ENCODE assay signal across 8 cellular contexts in genomic region chr7:13920053-13920697, GRCh38.
DNase-seq lines count a peak whose midpoint lies in the region; ATAC-seq and TF ChIP-seq lines count a peak whose summit lies in the region.

No MANE protein-coding gene starts in this region.

- H3K36me3 Mint-ChIP-seq in Calu3 (ENCODE audit: insufficient read depth, unreplicated experiment) (peaks cover 9% of the 10 kb centered on the region), WTC11 (peaks cover 34% of the 10 kb centered on the region)
- no peaks in the 10 kb centered on the region for H3K36me3 Mint-ChIP-seq in activated T-cell treated with anti-CD3 and anti-CD28 coated beads, Interleukin-2, amount 50 U/mL, for 4 hours (ENCODE audit: insufficient read depth)
- H3K36me3 Mint-ChIP-seq in activated CD8-positive, alpha-beta memory T cell treated with anti-CD3 and anti-CD28 coated beads, Interleukin-2, amount 10 ng/mL, durations not matched to agents 7 days and 5 days = peaks cover 1% of the 10 kb centered on the region
- no peaks in the 10 kb centered on the region for H3K36me3 Mint-ChIP-seq in activated naive CD8-positive, alpha-beta T cell treated with anti-CD3 and anti-CD28 coated beads, Interleukin-2, amount 50 U/mL, for 24 hours (ENCODE audit: low read depth)

- BruUV-seq in Calu3 (replicated peaks; lab: Mats Ljungman, UMichigan) = no TSS peak

- H3K4me3 Mint-ChIP-seq in Calu3 (ENCODE audit: low read depth, unreplicated experiment) (peak overlapping the region; percentile 47), WTC11 (no peak overlapping the region)
- H3K4me3 Mint-ChIP-seq in activated T-cell treated with anti-CD3 and anti-CD28 coated beads, Interleukin-2, amount 50 U/mL, for 4 hours = no peak overlapping the region
- H3K4me3 Mint-ChIP-seq in activated CD8-positive, alpha-beta memory T cell treated with anti-CD3 and anti-CD28 coated beads, Interleukin-2, amount 10 ng/mL, durations not matched to agents 7 days and 5 days = no peak overlapping the region
- no peak overlapping the region for H3K4me3 Mint-ChIP-seq in activated naive CD8-positive, alpha-beta T cell treated with anti-CD3 and anti-CD28 coated beads, Interleukin-2, amount 50 U/mL, for 24 hours

- H3K27me3 Mint-ChIP-seq in Calu3 (ENCODE audit: unreplicated experiment) (no peaks in the 10 kb centered on the region), WTC11 (ENCODE audit: low read depth) (no peaks in the 10 kb centered on the region)
- H3K27me3 Mint-ChIP-seq in activated T-cell treated with anti-CD3 and anti-CD28 coated beads, Interleukin-2, amount 50 U/mL, for 4 hours (ENCODE audit: low read depth) = no peaks in the 10 kb centered on the region
- no peaks in the 10 kb centered on the region for H3K27me3 Mint-ChIP-seq in activated CD8-positive, alpha-beta memory T cell treated with anti-CD3 and anti-CD28 coated beads, Interleukin-2, amount 10 ng/mL, durations not matched to agents 7 days and 5 days
- H3K27me3 Mint-ChIP-seq in activated naive CD8-positive, alpha-beta T cell treated with anti-CD3 and anti-CD28 coated beads, Interleukin-2, amount 50 U/mL, for 24 hours = no peaks in the 10 kb centered on the region

- TF ChIP-seq CTCF in Calu3 (IDR thresholded peaks at IDR 0.05; ENCODE audit: unreplicated experiment) = no peak
- no peak for TF ChIP-seq CTCF in WTC11 (IDR thresholded peaks at IDR 0.05)

- CTCF ChIA-PET in Calu3 (lab: Charles Lee) = interaction anchor here (0.7 to 1.2 kb wide), 4 partner anchors 11 to 70 kb away, joined by 3 to 9 read pairs (median 4); partner anchors contain the start of gene ETV1
- CTCF ChIA-PET in WTC11 (lab: Charles Lee) = no interaction called here
- CTCF ChIA-PET in activated CD8-positive, alpha-beta memory T cell treated with anti-CD3 and anti-CD28 coated beads, Interleukin-2, amount 10 ng/mL, durations not matched to agents 7 days and 5 days (lab: Charles Lee) = no interaction called here

- DNase-seq in Calu3 = peak; percentile 89
- peak; percentile 73 for DNase-seq in NCI-H1694 (lab: John Stamatoyannopoulos, UW)
- DNase-seq in WTC11 (ENCODE audit: low spot score) = no peak
- DNase-seq in iPS-NIHi11 (ENCODE audit: low spot score) = peak; percentile 43
- DNase-seq in activated T-cell treated with anti-CD3 and anti-CD28 coated beads, Interleukin-2, amount 50 U/mL, for 4 hours = no peak
- DNase-seq in activated CD8-positive, alpha-beta memory T cell treated with anti-CD3 and anti-CD28 coated beads, Interleukin-2, amount 10 ng/mL, durations not matched to agents 7 days and 5 days = no peak
- no peak for DNase-seq in activated naive CD8-positive, alpha-beta T cell treated with anti-CD3 and anti-CD28 coated beads, Interleukin-2, amount 50 U/mL, for 24 hours

- ATAC-seq in WTC11 (peak; percentile 65), HG02852 (IDR thresholded peaks at IDR 0.05; ENCODE audit: unreplicated experiment) (no peak)
- no peak for ATAC-seq in activated T-cell treated with anti-CD3 and anti-CD28 coated beads, Interleukin-2, amount 50 U/mL, for 4 hours
- no peak for ATAC-seq in activated CD8-positive, alpha-beta memory T cell treated with anti-CD3 and anti-CD28 coated beads, Interleukin-2, amount 10 ng/mL, durations not matched to agents 7 days and 5 days
- ATAC-seq in activated naive CD8-positive, alpha-beta T cell treated with anti-CD3 and anti-CD28 coated beads, Interleukin-2, amount 50 U/mL, for 24 hours = no peak

- POLR2A ChIA-PET in WTC11 (lab: Charles Lee) = interaction anchor here (1.1 kb wide), 1 partner anchor 69 kb away, joined by 4 read pairs; the partner anchor contains the start of gene ETV1

- H3K27ac Mint-ChIP-seq in Calu3 (ENCODE audit: unreplicated experiment) = peak overlapping the region; percentile 94
- peak overlapping the region; percentile 78 for H3K27ac Mint-ChIP-seq in WTC11
- H3K27ac Mint-ChIP-seq in activated CD8-positive, alpha-beta memory T cell treated with anti-CD3 and anti-CD28 coated beads, Interleukin-2, amount 10 ng/mL, durations not matched to agents 7 days and 5 days = no peak overlapping the region
- no peak overlapping the region for H3K27ac Mint-ChIP-seq in activated naive CD8-positive, alpha-beta T cell treated with anti-CD3 and anti-CD28 coated beads, Interleukin-2, amount 50 U/mL, for 24 hours

- intact Hi-C loops in Calu3 (cut with micrococcal nuclease; ENCODE audit: unreplicated experiment) = loop anchor here (1.0 to 5.0 kb wide), 4 partner anchors 61 to 393 kb away; no protein-coding TSS in a partner anchor

- H3K9me3 Mint-ChIP-seq in Calu3 (ENCODE audit: low read depth, unreplicated experiment) = no peaks in the 10 kb centered on the region
- H3K9me3 Mint-ChIP-seq in WTC11 = peaks cover 5% of the 10 kb centered on the region; the same call in 1 of the 2 replicates
- H3K9me3 Mint-ChIP-seq in activated T-cell treated with anti-CD3 and anti-CD28 coated beads, Interleukin-2, amount 50 U/mL, for 4 hours = no peaks in the 10 kb centered on the region
- H3K9me3 Mint-ChIP-seq in activated CD8-positive, alpha-beta memory T cell treated with anti-CD3 and anti-CD28 coated beads, Interleukin-2, amount 10 ng/mL, durations not matched to agents 7 days and 5 days (ENCODE audit: low read depth) = no peaks in the 10 kb centered on the region
- no peaks in the 10 kb centered on the region for H3K9me3 Mint-ChIP-seq in activated naive CD8-positive, alpha-beta T cell treated with anti-CD3 and anti-CD28 coated beads, Interleukin-2, amount 50 U/mL, for 24 hours

- peaks cover 18% of the 10 kb centered on the region for H3K4me1 Mint-ChIP-seq in Calu3 (ENCODE audit: low read depth, unreplicated experiment)
- H3K4me1 Mint-ChIP-seq in WTC11 = peaks cover 17% of the 10 kb centered on the region
- peaks cover 3% of the 10 kb centered on the region for H3K4me1 Mint-ChIP-seq in activated T-cell treated with anti-CD3 and anti-CD28 coated beads, Interleukin-2, amount 50 U/mL, for 4 hours (ENCODE audit: low read depth)
- H3K4me1 Mint-ChIP-seq in activated CD8-positive, alpha-beta memory T cell treated with anti-CD3 and anti-CD28 coated beads, Interleukin-2, amount 10 ng/mL, durations not matched to agents 7 days and 5 days = peaks cover 3% of the 10 kb centered on the region
- H3K4me1 Mint-ChIP-seq in activated naive CD8-positive, alpha-beta T cell treated with anti-CD3 and anti-CD28 coated beads, Interleukin-2, amount 50 U/mL, for 24 hours = no peaks in the 10 kb centered on the region

TF ChIP-seq in WTC11, 78 proteins besides CTCF, POLR2A, EP300 and RAD21 (continues in another document):
- TF ChIP-seq ZNF138 (CRISPR knock-in tag; conservative IDR thresholded peaks at IDR 0.05) (no peak), PRRX2 (CRISPR knock-in tag; IDR thresholded peaks at IDR 0.05) (no peak), KAT7 (CRISPR knock-in tag; IDR thresholded peaks at IDR 0.05; ENCODE audit: borderline replicate concordance) (no peak), ELF4 (CRISPR knock-in tag; IDR thresholded peaks at IDR 0.05; ENCODE audit: low read depth) (no peak), ETV6 (CRISPR knock-in tag; IDR thresholded peaks at IDR 0.05) (no peak), ZNF671 (CRISPR knock-in tag; IDR thresholded peaks at IDR 0.05) (no peak), FOXJ3 (CRISPR knock-in tag; IDR thresholded peaks at IDR 0.05; ENCODE audit: borderline replicate concordance) (no peak), TCF7 (CRISPR knock-in tag; IDR thresholded peaks at IDR 0.05; ENCODE audit: low read depth) (no peak), ZNF232 (CRISPR knock-in tag; IDR thresholded peaks at IDR 0.05) (no peak), ATF2 (CRISPR knock-in tag; IDR thresholded peaks at IDR 0.05; ENCODE audit: borderline replicate concordance, low read depth) (no peak), E2F4 (CRISPR knock-in tag; IDR thresholded peaks at IDR 0.05; ENCODE audit: borderline replicate concordance, low read depth) (no peak), USF2 (CRISPR knock-in tag; IDR thresholded peaks at IDR 0.05) (no peak)

Comparison
In these comparisons a context has a peak if more than half of its experiments do, and no peak if none do; other contexts are left out.
1. DNase-seq: peak in Calu3 (single experiment), NCI-H1694 (single experiment) and iPS-NIHi11 (single experiment); none in WTC11 (single experiment), activated T-cell treated with anti-CD3 and anti-CD28 coated beads, Interleukin-2, amount 50 U/mL, for 4 hours (single experiment), activated CD8-positive, alpha-beta memory T cell treated with anti-CD3 and anti-CD28 coated beads, Interleukin-2, amount 10 ng/mL, durations not matched to agents 7 days and 5 days (single experiment) and activated naive CD8-positive, alpha-beta T cell treated with anti-CD3 and anti-CD28 coated beads, Interleukin-2, amount 50 U/mL, for 24 hours (single experiment).
2. H3K27ac Mint-ChIP-seq: peak in Calu3 (single experiment) and WTC11 (single experiment); none in activated CD8-positive, alpha-beta memory T cell treated with anti-CD3 and anti-CD28 coated beads, Interleukin-2, amount 10 ng/mL, durations not matched to agents 7 days and 5 days (single experiment) and activated naive CD8-positive, alpha-beta T cell treated with anti-CD3 and anti-CD28 coated beads, Interleukin-2, amount 50 U/mL, for 24 hours (single experiment).